Comparison of ENCODE assay signal across 21 cellular contexts in genomic region chr6:123908813-123909212, GRCh38.
"Had no signal": no experiment of that assay in that cellular context is flagged by ENCODE, and none has a peak within 500 bp of the region (broad histone marks: within the 10 kb centered on the region; RNA-seq: fewer than 3 reads in every experiment).

No MANE protein-coding gene starts in this region.

- DNase-seq: Karpas-422, KG1, MM.1S, MV-4-11, NCI-H1048, NCI-H1436 treated with DMSO at 0.1 percent for 48 hours, NCI-H187, NCI-H2029, NCI-H2081 treated with DMSO at 0.1 percent for 48 hours, NCI-H2171, NCI-H226, NCI-H446, NCI-H510A, NCI-H524 treated with DMSO at 0.1 percent for 48 hours, NCI-H82, Right ventricle myocardium superior, RPMI8226, SIG-M5, T-helper 2 cell had no signal

- H3K27ac ChIP-seq: SJSA1, SK-N-MC had no signal

- H3K27me3 ChIP-seq: SJSA1 had no signal

- H3K4me1 ChIP-seq: SJSA1 had no signal
